In genomic region chr6:136792066-136792944, GRCh38 we compare ENCODE assay signal across 8 cellular contexts. TPM values are rescaled to one million over a fixed set of nuclear protein-coding genes. Genes with fewer than 3 reads are reported as not detected.
A peak's percentile ranks its signal among the peaks of the same experiment; 100 is the strongest.
DNase-seq lines count a peak whose midpoint lies in the region; ATAC-seq and TF ChIP-seq lines count a peak whose summit lies in the region.

Gene MAP3K5 (minus strand): TSS chr6:136792477. CDS start chr6:136792157, 320 bp downstream.

- H3K27me3 ChIP-seq in adrenal gland = no peaks in the 10 kb centered on the region
- no peaks in the 10 kb centered on the region for H3K27me3 ChIP-seq in rectal smooth muscle tissue (ENCODE audit: control insufficient read depth, insufficient read depth, low read length)
- no peaks in the 10 kb centered on the region for H3K27me3 ChIP-seq in uterus

- peak; percentile 66 for DNase-seq in NCI-H1092 treated with DMSO at 0.1 percent for 48 hours (lab: John Stamatoyannopoulos, UW)
- peak; percentile 84 to 92 (median 89) for DNase-seq in T-helper 1 cell
- DNase-seq in adrenal gland = peak; percentile 89 to 93 (median 91)
- peak; percentile 91 for DNase-seq in left ventricle myocardium superior
- DNase-seq in uterus = peak; percentile 83 to 84

- WGBS in adrenal gland, 4 donors = 0 to 3% (median 0%) methylated on average over 6 to 108 of the region's 108 CpGs

- H3K9me3 ChIP-seq in adrenal gland (replicated peaks in 1 of 3) (no peaks in the 10 kb centered on the region), uterus (no peaks in the 10 kb centered on the region)

- ATAC-seq in HG02623 (IDR thresholded peaks at IDR 0.05; ENCODE audit: unreplicated experiment) (peak; percentile 52), left ventricle myocardium superior (peak; percentile 91)

- H3K36me3 ChIP-seq in adrenal gland (replicated peaks in 1 of 2) (no peaks in the 10 kb centered on the region), rectal smooth muscle tissue (ENCODE audit: control insufficient read depth, insufficient read depth, low read length) (no peaks in the 10 kb centered on the region), uterus (no peaks in the 10 kb centered on the region)

- H3K4me1 ChIP-seq in adrenal gland (replicated peaks in 1 of 2) (peaks cover 13 to 28% of the 10 kb centered on the region in 2 donors), rectal smooth muscle tissue (ENCODE audit: control insufficient read depth, insufficient read depth, low read length) (peaks cover 5% of the 10 kb centered on the region), uterus (no peaks in the 10 kb centered on the region)

- intact Hi-C loops in adrenal gland (cut with DNase I) = loop anchor here (2.0 kb wide), 1 partner anchor 148 kb away; no protein-coding TSS in a partner anchor
- intact Hi-C loops in left ventricle myocardium superior (cut with micrococcal nuclease) = loop anchor here (5.0 kb wide), 1 partner anchor 150 kb away; no protein-coding TSS in a partner anchor
- intact Hi-C loops in uterus (cut with DNase I; ENCODE audit: low total_unique reads) = loop anchor here (5.0 kb wide), 1 partner anchor 145 kb away; no protein-coding TSS in a partner anchor

- H3K4me3 ChIP-seq in GM12875 (ENCODE audit: low read depth, low read length) (peak within 1 kb of the TSS; percentile 89), adrenal gland (peak within 1 kb of the TSS; percentile 74 to 96 (median 88)), rectal smooth muscle tissue (ENCODE audit: low read length) (peak within 1 kb of the TSS; percentile 78), uterus (peak within 1 kb of the TSS; percentile 65 to 92)

- TF ChIP-seq POLR2A in adrenal gland (IDR thresholded peaks at IDR 0.05) (peak; percentile 46 to 89), uterus (IDR thresholded peaks at IDR 0.05) (peak; percentile 19 to 59)

- peak; percentile 78 for TF ChIP-seq CTCF in GM12875 (IDR thresholded peaks at IDR 0.05; ENCODE audit: borderline replicate concordance, insufficient read depth, low read depth, low read length)
- peak in 3 of 6 experiments; percentile 10 to 69 (median 63) for TF ChIP-seq CTCF in adrenal gland (IDR thresholded peaks at IDR 0.05)
- TF ChIP-seq CTCF in uterus (IDR thresholded peaks at IDR 0.05) = peak; percentile 30 to 86 (median 64)

- H3K9ac ChIP-seq in rectal smooth muscle tissue (ENCODE audit: low read length) = peak within 1 kb of the TSS; percentile 87

- H3K27ac ChIP-seq in adrenal gland (peak within 1 kb of the TSS; percentile 92 to 97 (median 97)), rectal smooth muscle tissue (ENCODE audit: low read depth, low read length) (peak within 1 kb of the TSS; percentile 87), uterus (peak within 1 kb of the TSS; percentile 92 to 96)

RNA-seq across cellular contexts. Expression of gene MAP3K5, which starts in this region (rescaled TPM):
- total RNA-seq in adrenal gland = 100 to 1,000 TPM; 139 to 306 (median 247) TPM
- polyA plus RNA-seq in adrenal gland = 100 to 1,000 TPM in 1 of 3 donors, 10 to 100 TPM in 2; 41.9 to 124 (median 53.3) TPM
- total RNA-seq in left ventricle myocardium superior = 38.5 TPM
- total RNA-seq in uterus = 10 to 100 TPM in 2 of 4 donors, 1 to 10 TPM in 2; 9.5 to 67.1 (median 15.4) TPM

Comparison
In these comparisons a context has a peak if more than half of its experiments do, and no peak if none do; other contexts are left out.
1. Peak in every context shown above with its lines: DNase-seq, ATAC-seq, H3K4me3 ChIP-seq and H3K27ac ChIP-seq.